In the genomic region with DNA sequence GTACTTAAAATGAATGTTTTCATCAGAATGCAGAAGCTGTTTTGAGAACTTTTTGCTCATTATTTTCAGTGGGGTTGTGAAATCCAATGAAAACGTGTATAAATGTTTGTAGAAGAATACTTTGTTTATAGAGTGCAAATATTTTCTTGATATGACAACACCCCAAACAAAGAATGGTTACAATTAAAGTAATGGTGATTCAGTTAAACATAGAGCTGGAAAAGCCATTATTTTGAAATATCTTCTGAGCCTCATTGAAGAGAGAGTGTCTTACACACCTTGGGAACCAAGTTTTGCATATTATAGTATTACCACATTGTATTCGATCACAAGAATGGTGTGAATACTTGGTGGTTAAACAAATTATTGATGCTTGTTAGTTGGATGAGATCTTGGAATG, we compare ENCODE assay signal across 19 cellular contexts. TPM values are rescaled to one million over a fixed set of nuclear protein-coding genes. Genes with fewer than 3 reads are reported as not detected.
DNase-seq lines count a peak whose midpoint lies in the region; ATAC-seq and TF ChIP-seq lines count a peak whose summit lies in the region.
"Had no signal": no experiment of that assay in that cellular context is flagged by ENCODE, and none has a peak within 500 bp of the region (broad histone marks: within the 10 kb centered on the region; RNA-seq: fewer than 3 reads in every experiment).

No MANE protein-coding gene starts in this region.

- H2BK12ac ChIP-seq in trophoblast cell (ENCODE audit: low read length): no peak overlapping the region

- no peak for TF ChIP-seq CTCF in fibroblast of villous mesenchyme (IDR thresholded peaks at IDR 0.05; ENCODE audit: insufficient read depth, low read depth, low read length)

- no peak for ATAC-seq in HG03342 (IDR thresholded peaks at IDR 0.05; ENCODE audit: unreplicated experiment)

- no peak overlapping the region for H3K9ac ChIP-seq in trophoblast cell (ENCODE audit: low read length)
- H3K9ac ChIP-seq: KMS-11 had no signal

- H4K12ac ChIP-seq in trophoblast cell (ENCODE audit: low read depth, low read length): no peak overlapping the region

- H4K91ac ChIP-seq in trophoblast cell (ENCODE audit: low read depth, low read length): no peak overlapping the region

- DNase-seq in AG08395 (ENCODE audit: low spot score) (peak; percentile 41), GM03348 (ENCODE audit: low spot score) (peak; percentile 21), SJSA1 (ENCODE audit: low read depth in 1 of 2, low spot score in 2 of 2) (peak in 1 of 2 experiments; percentile 37), fibroblast of villous mesenchyme (ENCODE audit: low read depth) (peak; percentile 82), trophoblast cell (no peak), CD1c-positive myeloid dendritic cell (ENCODE audit: extremely low spot score) (no peak), inferior parietal cortex (ENCODE audit: extremely low spot score) (no peak)
- DNase-seq: 8988T; BE2C; CD4-positive, alpha-beta T cell; H9; NCI-H1694; NCI-H2081; NCI-H2171 treated with DMSO at 0.1 percent for 48 hours; NCI-H524 treated with DMSO at 0.1 percent for 48 hours; NCI-H82; Peyer's patch had no signal

- no peak overlapping the region for H3K18ac ChIP-seq in trophoblast cell (ENCODE audit: low read length)

- no peak overlapping the region for H2BK5ac ChIP-seq in trophoblast cell (ENCODE audit: low read depth, low read length, poor library complexity)

- H3K27me3 ChIP-seq in SJSA1 (replicated peaks) (no peaks in the 10 kb centered on the region), trophoblast cell (ENCODE audit: insufficient read depth, low read length) (no peaks in the 10 kb centered on the region)
- H3K27me3 ChIP-seq: BE2C, Peyer's patch had no signal

- no peak overlapping the region for H3K14ac ChIP-seq in trophoblast cell (ENCODE audit: low read length)

- H4K8ac ChIP-seq in trophoblast cell (ENCODE audit: low read depth, low read length): no peak overlapping the region

- WGBS in trophoblast cell (ENCODE audit: extremely low coverage, insufficient coverage, insufficient read length): no CpG with 5 or more reads among the region's 2 CpGs

- H3K79me1 ChIP-seq in trophoblast cell (ENCODE audit: low read length): no peaks in the 10 kb centered on the region

- H3K27ac ChIP-seq in SJSA1 (0 out of 2 replicates have a peak overlapping the region, but pooled peaks have one; percentile 2), trophoblast cell (ENCODE audit: low read depth, low read length) (no peak overlapping the region)
- H3K27ac ChIP-seq: KMS-11 had no signal

- H3K4me1 ChIP-seq in SJSA1 (replicated peaks): peaks cover 23% of the 10 kb centered on the region
- H3K4me1 ChIP-seq in trophoblast cell (ENCODE audit: control insufficient read depth in 1 of 2, insufficient read depth in 2 of 2, low read length in 2 of 2): peaks cover 14 to 18% of the 10 kb centered on the region in 2 experiments
- H3K4me1 ChIP-seq: BE2C had no signal

- H3K23ac ChIP-seq in trophoblast cell (ENCODE audit: low read length): no peak overlapping the region

- H3K4ac ChIP-seq in trophoblast cell (ENCODE audit: low read depth, low read length): no peak overlapping the region

- H2AK5ac ChIP-seq in trophoblast cell (ENCODE audit: low read length): no peak overlapping the region

- H3K79me2 ChIP-seq in trophoblast cell (ENCODE audit: control insufficient read depth, insufficient read depth, low read length, poor library complexity): peaks cover 2% of the 10 kb centered on the region

- H3K4me2 ChIP-seq in trophoblast cell (ENCODE audit: low read length): no peak overlapping the region
- H3K4me2 ChIP-seq: KMS-11 had no signal

- H2AFZ ChIP-seq in trophoblast cell (ENCODE audit: insufficient read depth, low read length, poor library complexity): no peak overlapping the region

- 0 out of 2 replicates have a peak, but pooled peaks cover 4% of the 10 kb centered on the region for H3K36me3 ChIP-seq in SJSA1
- H3K36me3 ChIP-seq in trophoblast cell (ENCODE audit: control insufficient read depth in 1 of 2, insufficient read depth in 2 of 2, low read length in 2 of 2): no peaks in the 10 kb centered on the region
- H3K36me3 ChIP-seq: BE2C, Peyer's patch had no signal

- no peak overlapping the region for H2BK120ac ChIP-seq in trophoblast cell (ENCODE audit: insufficient read depth, low read length, poor library complexity)

- H3K4me3 ChIP-seq in SJSA1: no peak overlapping the region
- no peak overlapping the region for H3K4me3 ChIP-seq in fibroblast of villous mesenchyme (ENCODE audit: low read depth, low read length)
- no peak overlapping the region for H3K4me3 ChIP-seq in trophoblast cell (ENCODE audit: low read depth, low read length)
- H3K4me3 ChIP-seq: Peyer's patch had no signal

- H3K9me3 ChIP-seq in SJSA1 (replicated peaks) (no peaks in the 10 kb centered on the region), trophoblast cell (ENCODE audit: insufficient read depth, low read depth, low read length) (no peaks in the 10 kb centered on the region)
- H3K9me3 ChIP-seq: BE2C, Peyer's patch had no signal

RNA-seq across cellular contexts. Expression of gene SPTBN1, which starts 48.7 kb away (rescaled TPM):
- 102 and 180 TPM in 2 replicates for total RNA-seq in SJSA1 (2014; rRNA removed; shearing (Covaris generic))
- 181 and 200 TPM in 2 replicates for total RNA-seq in fibroblast of villous mesenchyme
- polyA plus RNA-seq in trophoblast cell (2013): 86.0 and 88.0 TPM in 2 replicates

Comparison
In these comparisons a context has a peak if more than half of its experiments do, and no peak if none do; other contexts are left out.
1. DNase-seq: peak in AG08395 (single experiment), GM03348 (single experiment) and fibroblast of villous mesenchyme (single experiment); none in trophoblast cell (0 of 2), CD1c-positive myeloid dendritic cell (single experiment) and inferior parietal cortex (single experiment).